In genomic region chr2:105517814-105518705, GRCh38 we compare ENCODE assay signal across 12 cellular contexts.
DNase-seq lines count a peak whose midpoint lies in the region; ATAC-seq and TF ChIP-seq lines count a peak whose summit lies in the region.
"Had no signal": no experiment of that assay in that cellular context is flagged by ENCODE, and none has a peak within 500 bp of the region (broad histone marks: within the 10 kb centered on the region; RNA-seq: fewer than 3 reads in every experiment).

No MANE protein-coding gene starts in this region.

- TF ChIP-seq EP300 in SK-N-SH (IDR thresholded peaks at IDR 0.05; ENCODE audit: borderline replicate concordance in 1 of 2, low read depth in 1 of 2, low read length in 1 of 2), result no peak
- TF ChIP-seq EP300 in transverse colon (IDR thresholded peaks at IDR 0.05; ENCODE audit: low read depth), result no peak

- no peaks in the 10 kb centered on the region for H3K36me3 Mint-ChIP-seq in naive thymus-derived CD4-positive, alpha-beta T cell

- H3K27me3 Mint-ChIP-seq in naive thymus-derived CD4-positive, alpha-beta T cell, result peaks cover 0 to 13% (median 11%) of the 10 kb centered on the region in 5 donors
- H3K27me3 Mint-ChIP-seq: activated naive CD8-positive, alpha-beta T cell treated with anti-CD3 and anti-CD28 coated beads, Interleukin-2, amount 50 U/mL, for 24 hours had no signal

- no peaks in the 10 kb centered on the region for H3K4me1 Mint-ChIP-seq in naive thymus-derived CD4-positive, alpha-beta T cell
- H3K4me1 Mint-ChIP-seq: activated naive CD8-positive, alpha-beta T cell treated with anti-CD3 and anti-CD28 coated beads, Interleukin-2, amount 50 U/mL, for 24 hours had no signal

- intact Hi-C loops in left colon (cut with DNase I, micrococcal nuclease), result loop anchor here in 1 of 2 donors (5.0 kb wide), 1 partner anchor 151 kb away; no protein-coding TSS in a partner anchor
- intact Hi-C loops in transverse colon (cut with DNase I; ENCODE audit: low total_unique reads), result no loop called here
- intact Hi-C loops in naive thymus-derived CD4-positive, alpha-beta T cell (cut with micrococcal nuclease), result no loop called here

- POLR2A ChIA-PET in SK-N-SH (lab: Yijun Ruan, JAX), result interaction anchor here (2.6 kb wide), 1 partner anchor 80 kb away, joined by 12 read pairs; no protein-coding TSS in a partner anchor
- POLR2A ChIA-PET in naive thymus-derived CD4-positive, alpha-beta T cell (lab: Charles Lee), result no interaction called here

- no peak overlapping the region for H3K4me3 Mint-ChIP-seq in naive thymus-derived CD4-positive, alpha-beta T cell
- H3K4me3 Mint-ChIP-seq: activated naive CD8-positive, alpha-beta T cell treated with anti-CD3 and anti-CD28 coated beads, Interleukin-2, amount 50 U/mL, for 24 hours had no signal

- CTCF ChIA-PET in SK-N-SH (lab: Yijun Ruan, JAX), result interaction anchor here (0.6 to 12.3 kb wide), 18 partner anchors 9 to 178 kb away, joined by 3 to 129 read pairs (median 4); no protein-coding TSS in a partner anchor
- CTCF ChIA-PET in naive thymus-derived CD4-positive, alpha-beta T cell (lab: Charles Lee), result interaction anchor here (0.7 to 4.8 kb wide), 2 partner anchors 150 to 172 kb away, joined by 4 to 52 read pairs; no protein-coding TSS in a partner anchor

- ATAC-seq in SK-N-SH treated with all-trans-retinoic acid at 6 μM for 48 hours (no peak; the same call in 2 of the 3 replicates), left colon (peak; percentile 16)
- no peak for ATAC-seq in naive thymus-derived CD4-positive, alpha-beta T cell
- ATAC-seq: activated CD4-positive, CD25-positive, alpha-beta regulatory T cell treated with anti-CD3 and anti-CD28 coated beads, Interleukin-2, amount 50 U/mL, for 24 hours had no signal

- in situ Hi-C loops in transverse colon (cut with MboI; ENCODE audit: low pct_ligation_motif_present in 1 of 4, low pct_unique_long_range_greater_than_20kb in 1 of 4, low sequenced_read_pairs in 3 of 4), result loop anchor here in 2 of 4 donors (5.0 kb wide), 1 partner anchor 146 kb away; no protein-coding TSS in a partner anchor

- no peaks in the 10 kb centered on the region for H4K20me1 ChIP-seq in SK-N-SH (ENCODE audit: insufficient read depth)

- no peak overlapping the region for H3K27ac Mint-ChIP-seq in naive thymus-derived CD4-positive, alpha-beta T cell
- H3K27ac Mint-ChIP-seq: activated naive CD8-positive, alpha-beta T cell treated with anti-CD3 and anti-CD28 coated beads, Interleukin-2, amount 50 U/mL, for 24 hours had no signal

- H3K79me2 ChIP-seq in SK-N-SH (ENCODE audit: insufficient read depth), result no peaks in the 10 kb centered on the region

- H3K9ac ChIP-seq in SK-N-SH, result no peak overlapping the region

- H3K4me1 ChIP-seq in SK-N-SH (ENCODE audit: control insufficient read depth in 1 of 2, insufficient read depth in 2 of 2, low read depth in 1 of 2, low read length in 1 of 2), result peaks cover 0 to 21% of the 10 kb centered on the region in 2 experiments; a peak in 1 of 4 replicates
- peaks cover 0 to 20% (median 7%) of the 10 kb centered on the region in 4 donors for H3K4me1 ChIP-seq in transverse colon
- H3K4me1 ChIP-seq in naive thymus-derived CD4-positive, alpha-beta T cell (ENCODE audit: control insufficient read depth in 2 of 2, insufficient read depth in 2 of 2, low read length in 2 of 2), result no peaks in the 10 kb centered on the region

- no peak for TF ChIP-seq POLR2A in transverse colon (IDR thresholded peaks at IDR 0.05)

- no peaks in the 10 kb centered on the region for H3K9me3 ChIP-seq in SK-N-SH
- no peaks in the 10 kb centered on the region for H3K9me3 ChIP-seq in transverse colon
- H3K9me3 ChIP-seq in naive thymus-derived CD4-positive, alpha-beta T cell (ENCODE audit: control insufficient read depth in 2 of 3, low read length in 3 of 3), result no peaks in the 10 kb centered on the region

- H3F3A ChIP-seq in SK-N-SH (replicated peaks; ENCODE audit: insufficient read depth), result no peaks in the 10 kb centered on the region

- peaks cover 13% of the 10 kb centered on the region; the same call in 1 of the 2 replicates for H3K27me3 ChIP-seq in SK-N-SH (ENCODE audit: insufficient read depth)
- no peaks in the 10 kb centered on the region for H3K27me3 ChIP-seq in transverse colon
- H3K27me3 ChIP-seq in naive thymus-derived CD4-positive, alpha-beta T cell (ENCODE audit: control insufficient read depth in 2 of 2, insufficient read depth in 2 of 2, low read length in 2 of 2), result no peaks in the 10 kb centered on the region

- no peak overlapping the region for H2AFZ ChIP-seq in SK-N-SH (ENCODE audit: low read depth)
- H2AFZ ChIP-seq: PC-9 had no signal

- no peak for TF ChIP-seq CTCF in SK-N-SH (IDR thresholded peaks at IDR 0.05)
- TF ChIP-seq CTCF in transverse colon (IDR thresholded peaks at IDR 0.05), result no peak

- H3K4me3 ChIP-seq in SK-N-SH (ENCODE audit: low read depth in 2 of 2, low read length in 1 of 2) (no peak overlapping the region), transverse colon (no peak overlapping the region)
- H3K4me3 ChIP-seq in naive thymus-derived CD4-positive, alpha-beta T cell (ENCODE audit: low read length), result no peak overlapping the region
- H3K4me3 ChIP-seq: PC-9 had no signal

- no peaks in the 10 kb centered on the region for H3K9me2 ChIP-seq in SK-N-SH

- H3K27ac ChIP-seq in SK-N-SH (ENCODE audit: low read depth in 2 of 2, low read length in 1 of 2) (no peak overlapping the region; a peak in 1 of 4 replicates), transverse colon (peak overlapping the region; percentile 14 to 64 (median 36))
- no peak overlapping the region for H3K27ac ChIP-seq in naive thymus-derived CD4-positive, alpha-beta T cell (ENCODE audit: low read depth, low read length)
- H3K27ac ChIP-seq: PC-9 had no signal

- H3K4me2 ChIP-seq in SK-N-SH, result no peak overlapping the region
- H3K4me2 ChIP-seq: PC-9 had no signal

- H3K9me3 Mint-ChIP-seq in naive thymus-derived CD4-positive, alpha-beta T cell, result peaks cover 0 to 2% (median 0%) of the 10 kb centered on the region in 11 donors
- H3K9me3 Mint-ChIP-seq: activated naive CD8-positive, alpha-beta T cell treated with anti-CD3 and anti-CD28 coated beads, Interleukin-2, amount 50 U/mL, for 24 hours had no signal

- WGBS in SK-N-SH (ENCODE audit: low lambda C conversion rate), result 55% methylated on average over 6 of the region's 8 CpGs
- 73% methylated on average over 8 of the region's 8 CpGs; no CpG with 5 or more reads in 1 of the 2 donors for WGBS in transverse colon (ENCODE audit: low coverage in 1 of 2), 2 donors

- peak; percentile 22; the same call in 1 of the 2 replicates for TF ChIP-seq RAD21 in SK-N-SH (IDR thresholded peaks at IDR 0.05; ENCODE audit: low read length)

- DNase-seq in SK-N-SH (peak; percentile 38), cerebellar nuclear complex (lab: John Stamatoyannopoulos, UW) (peak; percentile 12 to 46), left colon (peak; percentile 16 to 38), transverse colon (peak; percentile 13), HuH-7.5 (ENCODE audit: low spot score) (no peak), HT-29 (ENCODE audit: low spot score) (no peak)
- DNase-seq in naive thymus-derived CD4-positive, alpha-beta T cell, result no peak
- DNase-seq: activated naive CD8-positive, alpha-beta T cell treated with anti-CD3 and anti-CD28 coated beads, Interleukin-2, amount 50 U/mL, for 24 hours; NCI-H1048 had no signal

- no peaks in the 10 kb centered on the region for H3K36me3 ChIP-seq in SK-N-SH (replicated peaks in 1 of 2; ENCODE audit: control insufficient read depth in 1 of 2, insufficient read depth in 2 of 2, low read length in 1 of 2)
- H3K36me3 ChIP-seq in transverse colon, result no peaks in the 10 kb centered on the region
- H3K36me3 ChIP-seq in naive thymus-derived CD4-positive, alpha-beta T cell (ENCODE audit: control insufficient read depth in 2 of 3, insufficient read depth in 3 of 3, low read length in 3 of 3), result no peaks in the 10 kb centered on the region

TF ChIP-seq in SK-N-SH, 30 proteins besides CTCF, POLR2A, EP300 and RAD21 (continues in another document):
- TF ChIP-seq TAF1 (IDR thresholded peaks at IDR 0.05; ENCODE audit: borderline replicate concordance, low read depth, low read length) (no peak), CHD2 (IDR thresholded peaks at IDR 0.05; ENCODE audit: low read length, partially characterized antibody) (peak; percentile 18), SMC3 (IDR thresholded peaks at IDR 0.05; ENCODE audit: low read depth, low read length) (peak; percentile 7; the same call in 1 of the 2 replicates), PBX3 (IDR thresholded peaks at IDR 0.05) (no peak), RCOR1 (IDR thresholded peaks at IDR 0.05; ENCODE audit: low read length) (peak; percentile 35; the same call in 1 of the 2 replicates), TEAD4 (IDR thresholded peaks at IDR 0.05; ENCODE audit: borderline replicate concordance, insufficient read depth) (no peak), NRF1 (IDR thresholded peaks at IDR 0.05; ENCODE audit: low read depth, low read length) (no peak)

TF ChIP-seq in SK-N-SH treated with all-trans-retinoic acid at 6 μM for 48 hours, 23 proteins besides CTCF, POLR2A, EP300 and RAD21 (continues in another document):
- TF ChIP-seq PATZ1 (CRISPR knock-in tag; IDR thresholded peaks at IDR 0.05; ENCODE audit: borderline replicate concordance) (no peak), TCF4 (CRISPR knock-in tag; IDR thresholded peaks at IDR 0.05; ENCODE audit: borderline replicate concordance) (no peak), GLIS3 (CRISPR knock-in tag; IDR thresholded peaks at IDR 0.05) (no peak), CSDC2 (CRISPR knock-in tag; IDR thresholded peaks at IDR 0.05) (no peak), TOX (CRISPR knock-in tag; IDR thresholded peaks at IDR 0.05; ENCODE audit: borderline replicate concordance) (no peak)

Comparison
In these comparisons a context has a peak if more than half of its experiments do, and no peak if none do; other contexts are left out.
1. DNase-seq: peak in SK-N-SH (single experiment), cerebellar nuclear complex (2 of 2), left colon (2 of 2) and transverse colon (single experiment); none in HuH-7.5 (single experiment), HT-29 (single experiment) and naive thymus-derived CD4-positive, alpha-beta T cell (0 of 9).
2. H3K27ac ChIP-seq: peak in transverse colon (4 of 4); none in SK-N-SH (0 of 2) and naive thymus-derived CD4-positive, alpha-beta T cell (single experiment).